In the genomic region with DNA sequence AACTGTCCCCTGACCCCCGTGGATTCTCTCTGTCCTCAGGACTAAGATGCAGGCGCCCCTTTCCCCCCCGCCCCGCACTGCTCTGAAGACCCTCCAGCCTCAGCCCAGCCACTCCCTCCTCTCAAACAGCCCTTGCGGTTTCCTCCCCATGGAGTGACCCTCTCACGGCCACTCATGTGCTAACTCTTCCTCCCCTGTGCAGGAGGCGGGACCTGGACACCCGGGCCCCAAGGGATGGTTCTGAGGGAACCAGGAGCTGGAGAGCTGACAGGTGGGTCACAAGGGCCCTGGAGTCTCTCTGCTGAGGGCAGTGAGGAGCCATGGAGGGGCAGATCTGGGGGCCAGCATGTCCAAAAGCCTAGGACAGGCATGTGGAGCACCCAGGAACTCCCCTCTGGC, we compare ENCODE assay signal across 13 cellular contexts. TPM values are rescaled to one million over a fixed set of nuclear protein-coding genes. Genes with fewer than 3 reads are reported as not detected.
DNase-seq lines count a peak whose midpoint lies in the region; ATAC-seq and TF ChIP-seq lines count a peak whose summit lies in the region.
"Had no signal": no experiment of that assay in that cellular context is flagged by ENCODE, and none has a peak within 500 bp of the region (broad histone marks: within the 10 kb centered on the region; RNA-seq: fewer than 3 reads in every experiment).

No MANE protein-coding gene starts in this region.

- no peak for DNase-seq in activated naive CD4-positive, alpha-beta T cell treated with anti-CD3 and anti-CD28 coated beads, Interleukin-2, amount 50 U/mL, for 72 hours (ENCODE audit: low spot score in 2 of 2)
- peak in 1 of 3 donors; percentile 43 for DNase-seq in right lobe of liver
- DNase-seq in H4 (ENCODE audit: low spot score) = no peak
- DNase-seq in effector memory CD4-positive, alpha-beta T cell = no peak
- DNase-seq in naive thymus-derived CD8-positive, alpha-beta T cell = no peak
- DNase-seq: activated CD8-positive, alpha-beta memory T cell treated with anti-CD3 and anti-CD28 coated beads, Interleukin-2, amount 50 U/mL, for 48 hours; occipital lobe; T1000 had no signal

- no peak for TF ChIP-seq POLR2A in right lobe of liver (IDR thresholded peaks at IDR 0.05)

- POLR2A ChIA-PET in naive thymus-derived CD8-positive, alpha-beta T cell (lab: Charles Lee) = interaction anchor here (1.1 kb wide), 1 partner anchor 52 kb away, joined by 3 read pairs; a partner anchor contains a TSS

- H3K9me3 ChIP-seq in right lobe of liver = no peaks in the 10 kb centered on the region
- H3K9me3 ChIP-seq in effector memory CD4-positive, alpha-beta T cell (ENCODE audit: control insufficient read depth, low read length) = no peaks in the 10 kb centered on the region

- H3K4me3 ChIP-seq in right lobe of liver = peak overlapping the region in 2 of 3 donors; percentile 73 to 97
- no peak overlapping the region for H3K4me3 ChIP-seq in effector memory CD4-positive, alpha-beta T cell (ENCODE audit: insufficient read depth, low read depth, low read length, poor library complexity, severe bottlenecking)

- intact Hi-C loops in right lobe of liver (cut with DNase I) = no loop called here

- peak overlapping the region; percentile 92 for H3K27ac ChIP-seq in VCaP
- H3K27ac ChIP-seq in right lobe of liver = peak overlapping the region in 1 of 3 donors; percentile 85
- H3K27ac ChIP-seq in temporal lobe (ENCODE audit: low read depth, low read length) = peak overlapping the region; percentile 73
- no peak overlapping the region for H3K27ac ChIP-seq in effector memory CD4-positive, alpha-beta T cell (ENCODE audit: insufficient read depth, low read length, poor library complexity, severe bottlenecking)

- H3K4me1 ChIP-seq in right lobe of liver = peaks cover 0 to 14% (median 6%) of the 10 kb centered on the region in 4 donors
- H3K4me1 ChIP-seq in effector memory CD4-positive, alpha-beta T cell (ENCODE audit: control insufficient read depth, insufficient read depth, low read length, poor library complexity, severe bottlenecking) = peaks cover 14% of the 10 kb centered on the region

- H3K27ac Mint-ChIP-seq in activated naive CD4-positive, alpha-beta T cell treated with anti-CD3 and anti-CD28 coated beads, Interleukin-2, amount 50 U/mL, for 24 hours = no peak overlapping the region
- no peak overlapping the region for H3K27ac Mint-ChIP-seq in activated naive CD4-positive, alpha-beta T cell treated with anti-CD3 and anti-CD28 coated beads, Interleukin-2, amount 50 U/mL, for 72 hours
- H3K27ac Mint-ChIP-seq in naive thymus-derived CD8-positive, alpha-beta T cell = peak overlapping the region in 2 of 10 donors; percentile 22 to 53

- WGBS in right lobe of liver (ENCODE audit: insufficient coverage, low coverage, low lambda C conversion rate, missing lambda C conversion rate) = 37% methylated on average over 3 of the region's 8 CpGs

- H3K27me3 ChIP-seq in right lobe of liver = no peaks in the 10 kb centered on the region
- H3K27me3 ChIP-seq in effector memory CD4-positive, alpha-beta T cell (replicated peaks; ENCODE audit: control insufficient read depth, insufficient read depth, low read length, poor library complexity, severe bottlenecking) = no peaks in the 10 kb centered on the region

- peak overlapping the region; percentile 88 for H3K4me3 Mint-ChIP-seq in activated naive CD4-positive, alpha-beta T cell treated with anti-CD3 and anti-CD28 coated beads, Interleukin-2, amount 50 U/mL, for 24 hours
- H3K4me3 Mint-ChIP-seq in naive thymus-derived CD8-positive, alpha-beta T cell = peak overlapping the region in 3 of 10 donors; percentile 89 to 94 (median 92)

- H3K9me3 Mint-ChIP-seq in activated naive CD4-positive, alpha-beta T cell treated with anti-CD3 and anti-CD28 coated beads, Interleukin-2, amount 50 U/mL, for 24 hours = no peaks in the 10 kb centered on the region
- H3K9me3 Mint-ChIP-seq in activated naive CD4-positive, alpha-beta T cell treated with anti-CD3 and anti-CD28 coated beads, Interleukin-2, amount 50 U/mL, for 72 hours = no peaks in the 10 kb centered on the region
- no peaks in the 10 kb centered on the region for H3K9me3 Mint-ChIP-seq in naive thymus-derived CD8-positive, alpha-beta T cell

- no peak for ATAC-seq in activated naive CD4-positive, alpha-beta T cell treated with anti-CD3 and anti-CD28 coated beads, Interleukin-2, amount 50 U/mL, for 72 hours
- ATAC-seq in right lobe of liver = no peak
- no peak for ATAC-seq in naive thymus-derived CD8-positive, alpha-beta T cell

- peaks cover 21% of the 10 kb centered on the region for H3K4me1 Mint-ChIP-seq in activated naive CD4-positive, alpha-beta T cell treated with anti-CD3 and anti-CD28 coated beads, Interleukin-2, amount 50 U/mL, for 24 hours
- peaks cover 15 to 35% (median 24%) of the 10 kb centered on the region in 4 donors for H3K4me1 Mint-ChIP-seq in naive thymus-derived CD8-positive, alpha-beta T cell

- TF ChIP-seq CTCF in VCaP (conservative IDR thresholded peaks at IDR 0.05) = no peak
- no peak for TF ChIP-seq CTCF in right lobe of liver (IDR thresholded peaks at IDR 0.05)

- H3K27me3 Mint-ChIP-seq in activated naive CD4-positive, alpha-beta T cell treated with anti-CD3 and anti-CD28 coated beads, Interleukin-2, amount 50 U/mL, for 24 hours = peaks cover 3% of the 10 kb centered on the region
- H3K27me3 Mint-ChIP-seq in naive thymus-derived CD8-positive, alpha-beta T cell = peaks cover 0 to 8% (median 0%) of the 10 kb centered on the region in 5 donors

- H3K36me3 ChIP-seq in right lobe of liver = peaks cover 0 to 10% (median 0%) of the 10 kb centered on the region in 4 donors
- H3K36me3 ChIP-seq in effector memory CD4-positive, alpha-beta T cell (ENCODE audit: control insufficient read depth, insufficient read depth, low read length) = no peaks in the 10 kb centered on the region

- H3K36me3 Mint-ChIP-seq in activated naive CD4-positive, alpha-beta T cell treated with anti-CD3 and anti-CD28 coated beads, Interleukin-2, amount 50 U/mL, for 24 hours = peaks cover 6% of the 10 kb centered on the region
- H3K36me3 Mint-ChIP-seq in activated naive CD4-positive, alpha-beta T cell treated with anti-CD3 and anti-CD28 coated beads, Interleukin-2, amount 50 U/mL, for 72 hours = no peaks in the 10 kb centered on the region
- peaks cover 0 to 9% (median 3%) of the 10 kb centered on the region in 3 donors for H3K36me3 Mint-ChIP-seq in naive thymus-derived CD8-positive, alpha-beta T cell

RNA-seq across cellular contexts. Expression of a gene that starts 1.9 kb away (rescaled TPM):
- 10 to 100 TPM; 22.1 to 41.5 TPM for total RNA-seq in activated naive CD4-positive, alpha-beta T cell treated with anti-CD3 and anti-CD28 coated beads, Interleukin-2, amount 50 U/mL, for 72 hours
- 100 to 1,000 TPM in 3 of 6 experiments, 10 to 100 TPM in 3; 69.4 to 222 (median 100) TPM for total RNA-seq in right lobe of liver
- total RNA-seq in temporal lobe = 6.9 TPM
- 187 and 279 TPM in 2 replicates for total RNA-seq in H4 (2014; rRNA removed; shearing (Covaris generic))
- 10 to 100 TPM; 10.5 to 11.0 TPM for total RNA-seq in naive thymus-derived CD8-positive, alpha-beta T cell
- polyA plus RNA-seq in naive thymus-derived CD8-positive, alpha-beta T cell = 10 to 100 TPM; 30.5 to 35.6 (median 34.2) TPM

RNA-seq across cellular contexts. Expression of a gene that starts 5.0 kb away (rescaled TPM):
- total RNA-seq in activated naive CD4-positive, alpha-beta T cell treated with anti-CD3 and anti-CD28 coated beads, Interleukin-2, amount 50 U/mL, for 72 hours = not detected
- total RNA-seq in right lobe of liver (not detected), temporal lobe (not detected)
- not detected in 2 replicates for total RNA-seq in H4 (2014; rRNA removed; shearing (Covaris generic))
- total RNA-seq in naive thymus-derived CD8-positive, alpha-beta T cell = not detected
- not detected for polyA plus RNA-seq in naive thymus-derived CD8-positive, alpha-beta T cell
- total RNA-seq: occipital lobe had no signal
- polyA plus RNA-seq: thymus had no signal

RNA-seq across cellular contexts. Expression of a gene that starts 16.4 kb away (rescaled TPM):
- total RNA-seq in activated naive CD4-positive, alpha-beta T cell treated with anti-CD3 and anti-CD28 coated beads, Interleukin-2, amount 50 U/mL, for 72 hours = not detected
- total RNA-seq in right lobe of liver (under 1 TPM in 1 of 6 experiments, not detected in 5; 0.04 TPM), temporal lobe (7.1 TPM)
- not detected in 2 replicates for total RNA-seq in H4 (2014; rRNA removed; shearing (Covaris generic))
- total RNA-seq in naive thymus-derived CD8-positive, alpha-beta T cell = not detected
- not detected for polyA plus RNA-seq in naive thymus-derived CD8-positive, alpha-beta T cell
- total RNA-seq: HT-29 had no signal

RNA-seq across cellular contexts. Expression of a gene that starts 16.9 kb away (rescaled TPM):
- 10 to 100 TPM in 1 of 2 donors, 1 to 10 TPM in 1; 7.4 to 14.2 TPM for total RNA-seq in activated naive CD4-positive, alpha-beta T cell treated with anti-CD3 and anti-CD28 coated beads, Interleukin-2, amount 50 U/mL, for 72 hours
- 1 to 10 TPM; 3.4 to 9.2 (median 4.4) TPM for total RNA-seq in right lobe of liver
- 0.49 TPM for total RNA-seq in temporal lobe
- 1.4 and 3.9 TPM in 2 replicates for total RNA-seq in H4 (2014; rRNA removed; shearing (Covaris generic))
- total RNA-seq in naive thymus-derived CD8-positive, alpha-beta T cell = 10 to 100 TPM; 13.2 to 15.6 TPM
- polyA plus RNA-seq in naive thymus-derived CD8-positive, alpha-beta T cell = under 1 TPM; 0.26 to 0.42 (median 0.32) TPM

RNA-seq across cellular contexts. Expression of a gene that starts 25.4 kb away (rescaled TPM):
- 10 to 100 TPM in 1 of 2 donors, 1 to 10 TPM in 1; 5.1 to 18.2 TPM for total RNA-seq in activated naive CD4-positive, alpha-beta T cell treated with anti-CD3 and anti-CD28 coated beads, Interleukin-2, amount 50 U/mL, for 72 hours
- total RNA-seq in right lobe of liver (1 to 10 TPM; 2.5 to 6.0 (median 3.9) TPM), temporal lobe (15.5 TPM)
- 28.0 and 28.9 TPM in 2 replicates for total RNA-seq in H4 (2014; rRNA removed; shearing (Covaris generic))
- 10 to 100 TPM in 1 of 2 experiments, 1 to 10 TPM in 1; 8.0 to 10.4 TPM for total RNA-seq in naive thymus-derived CD8-positive, alpha-beta T cell
- polyA plus RNA-seq in naive thymus-derived CD8-positive, alpha-beta T cell = 1 to 10 TPM; 4.1 to 8.8 (median 7.7) TPM
